12 cellular contexts compared by ENCODE assay signal in genomic region chr1:22850681-22851080, GRCh38.
DNase-seq lines count a peak whose midpoint lies in the region; ATAC-seq lines count a peak whose summit lies in the region.
"Had no signal": no experiment of that assay in that cellular context is flagged by ENCODE, and none has a peak within 500 bp of the region (broad histone marks: within the 10 kb centered on the region; RNA-seq: fewer than 3 reads in every experiment).

No MANE protein-coding gene starts in this region.

- intact Hi-C loops in posterior cingulate gyrus (cut with DNase I), result loop anchor here (10.0 kb wide), 1 partner anchor 46 kb away; no protein-coding TSS in a partner anchor

- peak overlapping the region; percentile 85 for H3K27ac ChIP-seq in caudate nucleus (ENCODE audit: low read depth, low read length)

- DNase-seq in M059J (ENCODE audit: low read depth) (peak; percentile 84), caudate nucleus (lab: John Stamatoyannopoulos, UW) (peak in 52 of 61 donors; percentile 14 to 82 (median 62)), hypothalamus (lab: John Stamatoyannopoulos, UW) (peak in 41 of 51 donors; percentile 14 to 84 (median 61)), posterior cingulate gyrus (peak; percentile 60 to 97 (median 82)), A172 (ENCODE audit: low spot score) (no peak), cortex of kidney (lab: John Stamatoyannopoulos, UW) (no peak), NCI-H2227 treated with DMSO at 0.1 percent for 48 hours (lab: John Stamatoyannopoulos, UW) (no peak)
- DNase-seq: activated CD4-positive, alpha-beta memory T cell treated with anti-CD3 and anti-CD28 coated beads, Interleukin-2, amount 10 ng/mL, durations not matched to agents 7 days and 5 days; DND-41; NCI-H524 treated with DMSO at 0.1 percent for 48 hours; stimulated activated naive CD4-positive, alpha-beta T cell treated with Interleukin-2 at 50 U/mL for 16 hours had no signal

- ATAC-seq in GM19351 (IDR thresholded peaks at IDR 0.05; ENCODE audit: unreplicated experiment), result no peak

Comparison
In these comparisons a context has a peak if more than half of its experiments do, and no peak if none do; other contexts are left out.
1. DNase-seq: peak in M059J (single experiment), caudate nucleus (52 of 61), hypothalamus (41 of 51) and posterior cingulate gyrus (10 of 10); none in A172 (single experiment), cortex of kidney (single experiment) and NCI-H2227 treated with DMSO at 0.1 percent for 48 hours (single experiment).